8 cellular contexts compared by ENCODE assay signal in genomic region chr14:68682166-68683103, GRCh38.
DNase-seq lines count a peak whose midpoint lies in the region; ATAC-seq, FAIRE-seq and TF ChIP-seq lines count a peak whose summit lies in the region.

No MANE protein-coding gene starts in this region.

- H3K27ac ChIP-seq in PC-9 (peak overlapping the region; percentile 90), adipose tissue (ENCODE audit: low read depth, low read length) (peak overlapping the region; percentile 87), small intestine (ENCODE audit: low read depth in 1 of 2, low read length in 1 of 2) (peak overlapping the region in 1 of 2 donors; percentile 81)

- BruUV-seq in PC-9 (replicated peaks; lab: Mats Ljungman, UMichigan): no TSS peak

- peaks cover 15% of the 10 kb centered on the region; the same call in 1 of the 2 replicates for H3K79me2 ChIP-seq in PC-9 (ENCODE audit: low read depth)

- no peaks in the 10 kb centered on the region for H4K20me1 ChIP-seq in PC-9 (ENCODE audit: insufficient read depth)

- H3F3A ChIP-seq in PC-9 (ENCODE audit: insufficient read depth, low read depth): peaks cover 44% of the 10 kb centered on the region

- H3K4me2 ChIP-seq in PC-9: peak overlapping the region; percentile 71

- H3K4me1 ChIP-seq in PC-9 (replicated peaks; ENCODE audit: insufficient read depth): peaks cover 65% of the 10 kb centered on the region
- H3K4me1 ChIP-seq in small intestine (ENCODE audit: control insufficient read depth in 2 of 2, insufficient read depth in 1 of 2, low read depth in 1 of 2, low read length in 1 of 2): peaks cover 2 to 17% of the 10 kb centered on the region in 2 donors

- no peaks in the 10 kb centered on the region for H3K27me3 ChIP-seq in PC-9 (ENCODE audit: insufficient read depth, low read depth)
- H3K27me3 ChIP-seq in small intestine (ENCODE audit: control insufficient read depth in 2 of 2, insufficient read depth in 2 of 2, low read length in 2 of 2): no peaks in the 10 kb centered on the region
- H3K27me3 ChIP-seq in H7 (ENCODE audit: control insufficient read depth, insufficient read depth, low read length): no peaks in the 10 kb centered on the region

- no peaks in the 10 kb centered on the region for H3K36me3 ChIP-seq in PC-9 (ENCODE audit: low read depth)
- H3K36me3 ChIP-seq in small intestine (ENCODE audit: control insufficient read depth in 2 of 2, insufficient read depth in 2 of 2, low read length in 2 of 2): no peaks in the 10 kb centered on the region
- H3K36me3 ChIP-seq in H7 (replicated peaks; ENCODE audit: control insufficient read depth, insufficient read depth, low read length): no peaks in the 10 kb centered on the region

- 16 to 64% (median 27%) methylated on average over 15 of the region's 15 CpGs for WGBS in adipose tissue, 3 donors
- 51 to 82% (median 80%) methylated on average over 15 of the region's 15 CpGs for WGBS in small intestine, 3 donors

- no peak for FAIRE-seq in small intestine (lab: Jason Lieb, UNC)

- intact Hi-C loops in PC-9 (cut with micrococcal nuclease; ENCODE audit: unreplicated experiment): loop anchor here (5.0 to 10.0 kb wide), 2 partner anchors 155 to 738 kb away; no protein-coding TSS in a partner anchor
- intact Hi-C loops in left ventricle myocardium superior (cut with micrococcal nuclease): no loop called here

- CTCF ChIA-PET in PC-9 (lab: Charles Lee): interaction anchor here (0.6 to 0.7 kb wide), 2 partner anchors 18 to 106 kb away, joined by 3 to 10 read pairs; no protein-coding TSS in a partner anchor

- H3K9me3 ChIP-seq in PC-9 (ENCODE audit: insufficient read depth, low read depth): no peaks in the 10 kb centered on the region
- H3K9me3 ChIP-seq in small intestine (ENCODE audit: control insufficient read depth, low read depth): no peaks in the 10 kb centered on the region

- H2AFZ ChIP-seq in PC-9: peak overlapping the region; percentile 22; the same call in 1 of the 2 replicates

- ATAC-seq in left ventricle myocardium superior: peak; percentile 81

- no peaks in the 10 kb centered on the region for H3K9me2 ChIP-seq in PC-9 (ENCODE audit: insufficient read depth)

- POLR2A ChIA-PET in PC-9 (lab: Charles Lee; ENCODE audit: unreplicated experiment): interaction anchor here (0.5 to 1.3 kb wide), 12 partner anchors 12 to 1067 kb away, joined by 3 to 32 read pairs (median 8); no protein-coding TSS in a partner anchor

- DNase-seq in GM04504 (ENCODE audit: low read depth) (peak; percentile 98), PC-9 (peak; percentile 75 to 96), left ventricle myocardium superior (no peak), small intestine (peak; percentile 22), H7 (no peak), DMS 273 (lab: John Stamatoyannopoulos, UW; ENCODE audit: unreplicated experiment) (no peak), NCI-H1436 treated with DMSO at 0.1 percent for 48 hours (lab: John Stamatoyannopoulos, UW) (no peak)

- TF ChIP-seq CTCF in PC-9 (conservative IDR thresholded peaks at IDR 0.05): no peak

- H3K4me3 ChIP-seq in PC-9 (0 out of 2 replicates have a peak overlapping the region, but pooled peaks have one; percentile 2), small intestine (ENCODE audit: low read depth in 1 of 2, low read length in 2 of 2) (no peak overlapping the region), H7 (ENCODE audit: insufficient read depth, low read depth, low read length) (no peak overlapping the region)

Comparison
In these comparisons a context has a peak if more than half of its experiments do, and no peak if none do; other contexts are left out.
1. DNase-seq: peak in GM04504 (single experiment), PC-9 (2 of 2) and small intestine (single experiment); none in left ventricle myocardium superior (single experiment), H7 (single experiment), DMS 273 (single experiment) and NCI-H1436 treated with DMSO at 0.1 percent for 48 hours (single experiment).